In the genomic region with DNA sequence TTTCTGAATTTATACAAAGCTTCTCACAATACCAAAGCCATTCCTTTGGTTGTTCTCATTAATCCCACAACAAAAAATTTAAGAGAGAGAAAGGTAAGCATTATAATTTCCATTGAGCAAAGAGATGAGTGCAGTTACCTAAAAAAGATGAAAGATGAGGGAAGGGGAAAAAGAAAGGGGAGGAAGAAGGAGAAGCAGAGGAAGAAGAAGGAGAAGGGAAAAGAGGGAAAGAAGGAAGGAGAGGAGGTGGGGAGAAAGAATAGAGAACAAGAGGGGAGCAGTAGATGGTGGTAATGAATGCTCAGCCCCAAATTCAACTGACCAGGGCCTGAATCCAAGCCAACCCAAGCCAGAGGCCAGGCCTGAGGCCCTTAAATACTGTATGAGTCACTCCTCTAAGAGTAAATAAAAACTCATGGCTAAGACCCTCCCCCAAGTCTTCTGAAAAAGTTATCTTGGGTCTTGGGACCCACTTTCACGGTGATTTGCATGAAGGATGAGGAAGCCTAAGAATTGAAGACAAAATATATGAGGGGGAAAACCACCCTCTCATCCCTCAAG, we compare ENCODE assay signal across 21 cellular contexts.
DNase-seq lines count a peak whose midpoint lies in the region; ATAC-seq and TF ChIP-seq lines count a peak whose summit lies in the region.
"Had no signal": no experiment of that assay in that cellular context is flagged by ENCODE, and none has a peak within 500 bp of the region (broad histone marks: within the 10 kb centered on the region; RNA-seq: fewer than 3 reads in every experiment).

No MANE protein-coding gene starts in this region.

- no peak overlapping the region for H2AFZ ChIP-seq in IMR-90 (replicated peaks; ENCODE audit: low read length, poor library complexity)

- no peaks in the 10 kb centered on the region for H3K36me3 ChIP-seq in IMR-90 (ENCODE audit: control insufficient read depth, insufficient read depth, low read length)
- peaks cover 0 to 4% of the 10 kb centered on the region in 2 donors for H3K36me3 ChIP-seq in thyroid gland

- DNase-seq in activated naive CD4-positive, alpha-beta T cell treated with anti-CD3 and anti-CD28 coated beads for 36 hours: no peak
- DNase-seq in IMR-90: no peak
- DNase-seq in substantia nigra (lab: John Stamatoyannopoulos, UW): no peak
- no peak for DNase-seq in thyroid gland
- no peak for DNase-seq in CD4-positive, alpha-beta T cell
- DNase-seq: CD4-positive, CD25-positive, alpha-beta regulatory T cell; COR-L47; DMS79; H7; KBM-7; MM.1S; NCI-H2029; NCI-H446 treated with DMSO at 0.1 percent for 48 hours; NCI-H526; NCI-H82; Peyer's patch; SIG-M5 had no signal

- H3K27ac Mint-ChIP-seq in activated naive CD4-positive, alpha-beta T cell treated with anti-CD3 and anti-CD28 coated beads, Interleukin-2, amount 50 U/mL, for 24 hours: peak overlapping the region; percentile 8
- H3K27ac Mint-ChIP-seq in activated naive CD4-positive, alpha-beta T cell treated with anti-CD3 and anti-CD28 coated beads for 36 hours: no peak overlapping the region
- H3K27ac Mint-ChIP-seq in activated T-helper 17 cell treated with anti-CD3 and anti-CD28 coated beads, Interleukin-2, amount 50 U/mL, for 72 hours: peak overlapping the region; percentile 18
- no peak overlapping the region for H3K27ac Mint-ChIP-seq in CD4-positive, alpha-beta T cell

- no peaks in the 10 kb centered on the region for H4K20me1 ChIP-seq in IMR-90 (ENCODE audit: insufficient read depth, low read length)
- H4K20me1 ChIP-seq: BLaER1 had no signal

- no peak overlapping the region for H3K4ac ChIP-seq in IMR-90 (ENCODE audit: low read depth, low read length)

- H2AK9ac ChIP-seq in IMR-90 (replicated peaks; ENCODE audit: low read depth, low read length, poor library complexity): no peak overlapping the region

- H3K4me3 ChIP-seq in IMR-90 (ENCODE audit: insufficient read depth, low read depth, low read length): no peak overlapping the region
- no peak overlapping the region for H3K4me3 ChIP-seq in thyroid gland (replicated peaks in 1 of 3)
- H3K4me3 ChIP-seq: BLaER1, Peyer's patch, SK-N-MC had no signal

- H3K4me3 Mint-ChIP-seq in activated naive CD4-positive, alpha-beta T cell treated with anti-CD3 and anti-CD28 coated beads, Interleukin-2, amount 50 U/mL, for 24 hours: no peak overlapping the region
- no peak overlapping the region for H3K4me3 Mint-ChIP-seq in activated naive CD4-positive, alpha-beta T cell treated with anti-CD3 and anti-CD28 coated beads for 36 hours
- no peak overlapping the region for H3K4me3 Mint-ChIP-seq in activated T-helper 17 cell treated with anti-CD3 and anti-CD28 coated beads, Interleukin-2, amount 50 U/mL, for 72 hours
- no peak overlapping the region for H3K4me3 Mint-ChIP-seq in CD4-positive, alpha-beta T cell
- H3K4me3 Mint-ChIP-seq: CD4-positive, CD25-positive, alpha-beta regulatory T cell had no signal

- CTCF ChIA-PET in activated naive CD4-positive, alpha-beta T cell treated with anti-CD3 and anti-CD28 coated beads for 36 hours (lab: Charles Lee): no interaction called here
- CTCF ChIA-PET in IMR-90 (lab: Yijun Ruan, JAX): no interaction called here
- CTCF ChIA-PET in CD4-positive, alpha-beta T cell (lab: Charles Lee): no interaction called here

- H3K9ac ChIP-seq in IMR-90 (ENCODE audit: low read depth, low read length): no peak overlapping the region
- H3K9ac ChIP-seq: BLaER1 had no signal

- H3K27me3 Mint-ChIP-seq in activated naive CD4-positive, alpha-beta T cell treated with anti-CD3 and anti-CD28 coated beads, Interleukin-2, amount 50 U/mL, for 24 hours: no peaks in the 10 kb centered on the region
- no peaks in the 10 kb centered on the region for H3K27me3 Mint-ChIP-seq in activated naive CD4-positive, alpha-beta T cell treated with anti-CD3 and anti-CD28 coated beads for 36 hours (ENCODE audit: low read depth)
- no peaks in the 10 kb centered on the region for H3K27me3 Mint-ChIP-seq in activated T-helper 17 cell treated with anti-CD3 and anti-CD28 coated beads, Interleukin-2, amount 50 U/mL, for 72 hours
- H3K27me3 Mint-ChIP-seq in CD4-positive, alpha-beta T cell: no peaks in the 10 kb centered on the region
- H3K27me3 Mint-ChIP-seq: CD4-positive, CD25-positive, alpha-beta regulatory T cell had no signal

- no peak overlapping the region for H2BK5ac ChIP-seq in IMR-90 (ENCODE audit: low read depth, low read length, poor library complexity, severe bottlenecking)

- POLR2A ChIA-PET in IMR-90 (lab: Charles Lee; ENCODE audit: unreplicated experiment): no interaction called here
- POLR2A ChIA-PET in CD4-positive, alpha-beta T cell (lab: Charles Lee): no interaction called here

- H3K14ac ChIP-seq in IMR-90 (replicated peaks; ENCODE audit: low read depth, low read length): no peak overlapping the region

- H4K5ac ChIP-seq in IMR-90 (ENCODE audit: low read depth, low read length): no peak overlapping the region

- H3K23ac ChIP-seq in IMR-90 (ENCODE audit: low read depth, low read length): no peak overlapping the region

- TF ChIP-seq CTCF in IMR-90 (conservative IDR thresholded peaks at IDR 0.05; ENCODE audit: low read depth, low read length): no peak
- TF ChIP-seq CTCF in thyroid gland (IDR thresholded peaks at IDR 0.05): no peak
- TF ChIP-seq CTCF in CD4-positive, alpha-beta T cell (IDR thresholded peaks at IDR 0.05): no peak

- intact Hi-C loops in activated naive CD4-positive, alpha-beta T cell treated with anti-CD3 and anti-CD28 coated beads for 36 hours (cut with micrococcal nuclease): no loop called here
- intact Hi-C loops in IMR-90 (cut with micrococcal nuclease): no loop called here
- intact Hi-C loops in thyroid gland (cut with DNase I): no loop called here
- intact Hi-C loops in CD4-positive, alpha-beta T cell (cut with DNase I, micrococcal nuclease): no loop called here

- H3K27me3 ChIP-seq in IMR-90 (ENCODE audit: control insufficient read depth, insufficient read depth, low read length) (no peaks in the 10 kb centered on the region), thyroid gland (no peaks in the 10 kb centered on the region)
- H3K27me3 ChIP-seq in CD4-positive, alpha-beta T cell (ENCODE audit: control insufficient read depth, insufficient read depth, low read length): no peaks in the 10 kb centered on the region
- H3K27me3 ChIP-seq: BLaER1, Peyer's patch had no signal

- TF ChIP-seq POLR2A in IMR-90 (IDR thresholded peaks at IDR 0.05; ENCODE audit: low read depth, low read length): no peak
- no peak for TF ChIP-seq POLR2A in thyroid gland (IDR thresholded peaks at IDR 0.05)

- dilution Hi-C loops in IMR-90 (cut with HindIII; ENCODE audit: low sequenced_read_pairs, unreplicated experiment): no loop called here

- H3K4me1 ChIP-seq in IMR-90 (ENCODE audit: control insufficient read depth, insufficient read depth, low read length) (peaks cover 8% of the 10 kb centered on the region), thyroid gland (no peaks in the 10 kb centered on the region)
- H3K4me1 ChIP-seq: BLaER1, Peyer's patch had no signal

- H2BK15ac ChIP-seq in IMR-90 (ENCODE audit: low read depth, low read length): no peak overlapping the region

- H3K36me3 Mint-ChIP-seq in activated naive CD4-positive, alpha-beta T cell treated with anti-CD3 and anti-CD28 coated beads, Interleukin-2, amount 50 U/mL, for 24 hours: peaks cover 37% of the 10 kb centered on the region
- H3K36me3 Mint-ChIP-seq in activated naive CD4-positive, alpha-beta T cell treated with anti-CD3 and anti-CD28 coated beads for 36 hours (ENCODE audit: low read depth): peaks cover 37% of the 10 kb centered on the region
- peaks cover 62% of the 10 kb centered on the region for H3K36me3 Mint-ChIP-seq in activated T-helper 17 cell treated with anti-CD3 and anti-CD28 coated beads, Interleukin-2, amount 50 U/mL, for 72 hours (ENCODE audit: low read depth)
- H3K36me3 Mint-ChIP-seq in CD4-positive, alpha-beta T cell (ENCODE audit: low read depth): peaks cover 76% of the 10 kb centered on the region

- in situ Hi-C loops in IMR-90 (cut with MboI; ENCODE audit: low sequenced_read_pairs): no loop called here

- no peak overlapping the region for H3K56ac ChIP-seq in IMR-90 (ENCODE audit: extremely low read depth, insufficient read depth, low read length)

- no peak overlapping the region; the same call in 1 of the 2 replicates for H2BK20ac ChIP-seq in IMR-90 (ENCODE audit: low read depth, low read length)

- no peak overlapping the region for H3K4me2 ChIP-seq in IMR-90 (ENCODE audit: low read depth, low read length)
- H3K4me2 ChIP-seq: BLaER1 had no signal

- H3K9me1 ChIP-seq in IMR-90 (ENCODE audit: insufficient read depth, low read length): 0 out of 2 replicates have a peak, but pooled peaks cover 3% of the 10 kb centered on the region

- no peak overlapping the region for H4K91ac ChIP-seq in IMR-90 (ENCODE audit: insufficient read depth, low read depth, low read length)

- H3K79me1 ChIP-seq in IMR-90 (ENCODE audit: low read depth in 1 of 2, low read length in 2 of 2): no peaks in the 10 kb centered on the region

- H4K8ac ChIP-seq in IMR-90 (ENCODE audit: low read depth in 2 of 2, low read length in 2 of 2): no peak overlapping the region

- H3K9me3 Mint-ChIP-seq in activated naive CD4-positive, alpha-beta T cell treated with anti-CD3 and anti-CD28 coated beads, Interleukin-2, amount 50 U/mL, for 24 hours: no peaks in the 10 kb centered on the region
- peaks cover 2% of the 10 kb centered on the region for H3K9me3 Mint-ChIP-seq in activated naive CD4-positive, alpha-beta T cell treated with anti-CD3 and anti-CD28 coated beads for 36 hours
- H3K9me3 Mint-ChIP-seq in activated T-helper 17 cell treated with anti-CD3 and anti-CD28 coated beads, Interleukin-2, amount 50 U/mL, for 72 hours: peaks cover 5% of the 10 kb centered on the region
- peaks cover 4% of the 10 kb centered on the region for H3K9me3 Mint-ChIP-seq in CD4-positive, alpha-beta T cell

- ATAC-seq in IMR-90 (ENCODE audit: low read depth): no peak
- ATAC-seq in activated T-helper 17 cell treated with anti-CD3 and anti-CD28 coated beads, Interleukin-2, amount 50 U/mL, for 72 hours (replicated peaks): no peak
- ATAC-seq in CD4-positive, alpha-beta T cell (ENCODE audit: poor library complexity): no peak

- WGBS in IMR-90 (ENCODE audit: extremely low coverage in 2 of 2, insufficient read length in 1 of 2), 2 experiments: no CpG with 5 or more reads among the region's 1 CpG
- 98 to 100% methylated on average over 1 of the region's 1 CpG for WGBS in thyroid gland, 2 donors

- no peaks in the 10 kb centered on the region for H3K4me1 Mint-ChIP-seq in activated naive CD4-positive, alpha-beta T cell treated with anti-CD3 and anti-CD28 coated beads, Interleukin-2, amount 50 U/mL, for 24 hours
- no peaks in the 10 kb centered on the region for H3K4me1 Mint-ChIP-seq in activated naive CD4-positive, alpha-beta T cell treated with anti-CD3 and anti-CD28 coated beads for 36 hours (ENCODE audit: low read depth)
- H3K4me1 Mint-ChIP-seq in activated T-helper 17 cell treated with anti-CD3 and anti-CD28 coated beads, Interleukin-2, amount 50 U/mL, for 72 hours: peaks cover 6% of the 10 kb centered on the region
- H3K4me1 Mint-ChIP-seq in CD4-positive, alpha-beta T cell (ENCODE audit: low read depth): no peaks in the 10 kb centered on the region

- no peak for TF ChIP-seq RAD21 in IMR-90 (IDR thresholded peaks at IDR 0.05; ENCODE audit: low read length)

- H2AK5ac ChIP-seq in IMR-90 (ENCODE audit: low read depth, low read length): 0 out of 2 replicates have a peak overlapping the region, but pooled peaks have one; percentile 9

- no peak overlapping the region for H2BK120ac ChIP-seq in IMR-90 (ENCODE audit: low read depth, low read length)

- no peak overlapping the region for H3K18ac ChIP-seq in IMR-90 (ENCODE audit: low read depth, low read length)

- BruUV-seq in IMR-90 (replicated peaks; lab: Mats Ljungman, UMichigan): no TSS peak

- no peak overlapping the region for H3K27ac ChIP-seq in IMR-90 (ENCODE audit: insufficient read depth, low read length)
- H3K27ac ChIP-seq in substantia nigra (ENCODE audit: low read depth, low read length, poor library complexity, severe bottlenecking): no peak overlapping the region
- H3K27ac ChIP-seq in thyroid gland: no peak overlapping the region
- H3K27ac ChIP-seq in CD4-positive, alpha-beta T cell (ENCODE audit: low read depth, low read length): no peak overlapping the region
- H3K27ac ChIP-seq: BLaER1, Peyer's patch, SK-N-MC had no signal

- H3K9me3 ChIP-seq in IMR-90 (ENCODE audit: control insufficient read depth, insufficient read depth, low read length) (peaks cover under 1% of the 10 kb centered on the region; the same call in 1 of the 2 replicates), thyroid gland (no peaks in the 10 kb centered on the region)
- peaks cover 4% of the 10 kb centered on the region for H3K9me3 ChIP-seq in CD4-positive, alpha-beta T cell (ENCODE audit: control insufficient read depth, low read length)
- H3K9me3 ChIP-seq: Peyer's patch had no signal

Comparison
In these comparisons a context has a peak if more than half of its experiments do, and no peak if none do; other contexts are left out.
1. H3K27ac Mint-ChIP-seq: peak in activated naive CD4-positive, alpha-beta T cell treated with anti-CD3 and anti-CD28 coated beads, Interleukin-2, amount 50 U/mL, for 24 hours (single experiment) and activated T-helper 17 cell treated with anti-CD3 and anti-CD28 coated beads, Interleukin-2, amount 50 U/mL, for 72 hours (single experiment); none in activated naive CD4-positive, alpha-beta T cell treated with anti-CD3 and anti-CD28 coated beads for 36 hours (single experiment) and CD4-positive, alpha-beta T cell (single experiment).